28 cellular contexts compared by ENCODE assay signal in the genomic region with DNA sequence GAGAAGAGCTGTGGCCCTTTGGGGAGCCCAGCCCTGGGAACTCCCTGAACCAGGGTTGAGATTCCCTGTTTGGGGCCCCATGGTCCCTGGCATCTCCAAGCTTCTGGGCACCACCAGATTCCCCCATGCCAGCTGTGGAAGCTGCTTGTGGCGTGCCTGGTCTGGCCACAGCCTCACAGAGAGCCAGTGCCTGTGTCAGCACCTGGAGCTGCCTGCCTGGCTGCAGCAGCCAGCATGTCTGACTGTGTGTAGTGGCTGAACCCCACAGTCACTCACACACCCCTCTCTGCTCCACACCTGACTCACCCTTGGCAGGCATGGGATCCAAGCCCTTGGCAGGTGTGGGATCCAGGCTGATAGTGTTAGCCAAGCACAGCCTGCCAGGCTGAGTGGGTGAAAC.
"Had no signal": no experiment of that assay in that cellular context is flagged by ENCODE, and none has a peak within 500 bp of the region (broad histone marks: within the 10 kb centered on the region; RNA-seq: fewer than 3 reads in every experiment).

No MANE protein-coding gene starts in this region.

- H3K27ac ChIP-seq: heart right ventricle, hepatocyte, lower lobe of right lung, pancreas, prostate gland, sigmoid colon, tibial nerve, uterus had no signal

- FAIRE-seq: pancreas, small intestine had no signal

- DNase-seq: heart right ventricle; islet precursor cell; kidney glomerular epithelial cell; left cardiac atrium; left ventricle myocardium superior; lower lobe of right lung; mammary epithelial cell; mesenchymal stem cell; naive B cell; natural killer cell; nephron progenitor cell; nucleus accumbens; retina; right cardiac atrium; sigmoid colon; small intestine; stimulated activated CD4-positive, alpha-beta T cell treated with anti-CD3 and anti-CD28 coated beads, Interleukin-1b, Interleukin-23, amount 100 ng/mL, for 48 hours; stimulated activated CD4-positive, alpha-beta T cell treated with anti-CD3 and anti-CD28 coated beads, Interleukin-2, amount 100 ng/mL, for 48 hours; stimulated activated CD4-positive, alpha-beta T cell treated with anti-CD3 and anti-CD28 coated beads, Interleukin-4, amount 100 ng/mL, for 4 hours; stimulated activated CD8-positive, alpha-beta memory T cell treated with anti-CD3 and anti-CD28 coated beads, Interleukin-4, amount 100 ng/mL, for 48 hours; stimulated activated naive CD4-positive, alpha-beta T cell treated with Interleukin-2 at 50 U/mL for 16 hours; stimulated activated naive CD8-positive, alpha-beta T cell treated with anti-CD3 and anti-CD28 coated beads, Interleukin-15, amount 100 ng/mL, for 72 hours; substantia nigra; uterus had no signal

- H3K27me3 ChIP-seq: heart right ventricle, hepatocyte, pancreas, sigmoid colon, tibial nerve, uterus had no signal

- H3K79me2 ChIP-seq: hepatocyte had no signal

- H3K9me3 ChIP-seq: lower lobe of right lung, pancreas, prostate gland, sigmoid colon, uterus had no signal

- H2AFZ ChIP-seq: hepatocyte had no signal

- H3K4me2 ChIP-seq: hepatocyte had no signal

- H3K4me3 ChIP-seq: heart right ventricle, hepatocyte, lower lobe of right lung, pancreas, prostate gland, sigmoid colon, tibial nerve, uterus had no signal

- H3K36me3 ChIP-seq: heart right ventricle, lower lobe of right lung, pancreas, prostate gland, sigmoid colon, tibial nerve, uterus had no signal

- H3K4me1 ChIP-seq: heart right ventricle, lower lobe of right lung, pancreas, prostate gland, sigmoid colon, tibial nerve, uterus had no signal
